In the genomic region with DNA sequence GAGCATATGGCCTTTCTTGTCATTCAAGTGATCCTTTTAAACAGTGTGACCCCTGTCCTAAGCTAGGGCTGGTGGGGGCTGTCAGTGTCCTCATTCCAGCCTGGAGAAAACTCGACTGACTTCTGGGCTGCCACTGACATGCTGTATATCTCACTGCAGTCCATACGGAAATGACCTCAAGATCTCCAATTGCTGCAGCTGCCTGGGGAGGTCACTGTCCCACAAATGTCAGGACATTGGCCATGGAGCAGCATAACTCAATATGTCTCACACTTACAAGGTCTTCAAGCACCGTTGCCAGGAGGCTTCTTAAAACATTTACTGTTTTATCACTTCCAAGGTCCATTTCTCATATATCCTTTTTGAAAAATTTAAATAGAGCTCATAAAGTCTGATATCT, we compare ENCODE assay signal across 23 cellular contexts.
"Had no signal": no experiment of that assay in that cellular context is flagged by ENCODE, and none has a peak within 500 bp of the region (broad histone marks: within the 10 kb centered on the region; RNA-seq: fewer than 3 reads in every experiment).

No MANE protein-coding gene starts in this region.

- ATAC-seq: effector memory CD8-positive, alpha-beta T cell; lower lobe of right lung; natural killer cell; sciatic nerve; stimulated activated effector memory CD8-positive, alpha-beta T cell treated with anti-CD3 and anti-CD28 coated beads, Interleukin-12 subunit alpha, Interleukin-12 subunit beta, amount 100 ng/mL, for 72 hours; stimulated activated naive CD8-positive, alpha-beta T cell treated with anti-CD3 and anti-CD28 coated beads, Interleukin-15, Interleukin-2, amounts not matched to agents 100 U/mL and 50 U/mL, for 24 hours; upper lobe of right lung had no signal

- H3K27me3 ChIP-seq: gastrocnemius medialis, right atrium auricular region, tibial nerve, upper lobe of right lung, uterus had no signal

- FAIRE-seq: kidney had no signal

- H3K4me1 ChIP-seq: gastrocnemius medialis, lower lobe of right lung, parathyroid adenoma, right atrium auricular region, tibial nerve, upper lobe of right lung, uterus had no signal

- DNase-seq: effector memory CD8-positive, alpha-beta T cell; foreskin fibroblast; gastrocnemius medialis; kidney; left ventricle myocardium inferior; lower lobe of right lung; natural killer cell; stimulated activated CD4-positive, alpha-beta T cell treated with anti-CD3 and anti-CD28 coated beads, Interleukin-12 subunit alpha, Interleukin-12 subunit beta, amount 100 ng/mL, for 4 hours; stimulated activated CD4-positive, alpha-beta T cell treated with anti-CD3 and anti-CD28 coated beads, Interleukin-1b, Interleukin-23, amount 100 ng/mL, for 48 hours; stimulated activated CD4-positive, alpha-beta T cell treated with anti-CD3 and anti-CD28 coated beads, Interleukin-4, amount 100 ng/mL, for 1 hour; stimulated activated naive CD8-positive, alpha-beta T cell treated with anti-CD3 and anti-CD28 coated beads, Interleukin-15, Interleukin-2, amounts not matched to agents 100 U/mL and 50 U/mL, for 24 hours; substantia nigra; upper lobe of right lung; uterus had no signal

- H3K9me3 ChIP-seq: gastrocnemius medialis, left ventricle myocardium inferior, lower lobe of right lung, neutrophil, right atrium auricular region, thoracic aorta, tibial nerve, upper lobe of right lung, uterus had no signal

- H3K4me3 ChIP-seq: coronary artery, gastrocnemius medialis, left ventricle myocardium inferior, lower lobe of right lung, right atrium auricular region, smooth muscle cell, thoracic aorta, tibial nerve, upper lobe of right lung, uterus had no signal

- H3K9ac ChIP-seq: parathyroid adenoma had no signal

- H2AFZ ChIP-seq: parathyroid adenoma had no signal

- H3K4me2 ChIP-seq: smooth muscle cell had no signal

- H3K36me3 ChIP-seq: gastrocnemius medialis, neutrophil, right atrium auricular region, thoracic aorta, upper lobe of right lung, uterus had no signal

- H3K79me2 ChIP-seq: parathyroid adenoma had no signal

- H3K27ac ChIP-seq: coronary artery, gastrocnemius medialis, left ventricle myocardium inferior, lower lobe of right lung, neutrophil, parathyroid adenoma, right atrium auricular region, thoracic aorta, tibial nerve, upper lobe of right lung, uterus had no signal
